23 cellular contexts compared by ENCODE assay signal in genomic region chr10:98039690-98040381, GRCh38. TPM values are rescaled to one million over a fixed set of nuclear protein-coding genes. Genes with fewer than 3 reads are reported as not detected.
"Had no signal": no experiment of that assay in that cellular context is flagged by ENCODE, and none has a peak within 500 bp of the region (broad histone marks: within the 10 kb centered on the region; RNA-seq: fewer than 3 reads in every experiment).

No MANE protein-coding gene starts in this region.

- H3K4me1 Mint-ChIP-seq: activated CD4-positive, alpha-beta T cell treated with anti-CD3 and anti-CD28 coated beads, Interleukin-2, amount 10 ng/mL, durations not matched to agents 7 days and 5 days; activated naive CD8-positive, alpha-beta T cell treated with anti-CD3 and anti-CD28 coated beads, Interleukin-2, amount 50 U/mL, for 24 hours; naive B cell; stimulated activated effector memory CD8-positive, alpha-beta T cell treated with anti-CD3 and anti-CD28 coated beads, Interleukin-12 subunit alpha, Interleukin-12 subunit beta, amount 100 ng/mL, for 72 hours; stimulated activated naive CD8-positive, alpha-beta T cell treated with anti-CD3 and anti-CD28 coated beads, Interleukin-15, amount 100 ng/mL, for 72 hours had no signal

- H3K4me3 Mint-ChIP-seq: activated CD4-positive, alpha-beta T cell treated with anti-CD3 and anti-CD28 coated beads, Interleukin-2, amount 10 ng/mL, durations not matched to agents 7 days and 5 days; activated CD8-positive, alpha-beta T cell treated with anti-CD3 and anti-CD28 coated beads, Interleukin-2, amount 10 ng/mL, durations not matched to agents 7 days and 5 days; activated naive CD8-positive, alpha-beta T cell treated with anti-CD3 and anti-CD28 coated beads, Interleukin-2, amount 50 U/mL, for 24 hours; activated T-helper 1 cell treated with anti-CD3 and anti-CD28 coated beads, Interleukin-12 subunit alpha, Interleukin-12 subunit beta, Interleukin-2, Interleukin-4 antibody, amounts not matched to agents 30 ng/mL and 10 ng/mL and 1 ng/mL, durations not matched to agents 14 hours and 24 hours and 36 hours; naive B cell; stimulated activated effector memory CD8-positive, alpha-beta T cell treated with anti-CD3 and anti-CD28 coated beads, Interleukin-12 subunit alpha, Interleukin-12 subunit beta, amount 100 ng/mL, for 72 hours; stimulated activated naive CD8-positive, alpha-beta T cell treated with anti-CD3 and anti-CD28 coated beads, Interleukin-15, amount 100 ng/mL, for 72 hours had no signal

- H3K27ac ChIP-seq: cardiac muscle cell, epithelial cell of prostate, lower lobe of right lung, parathyroid adenoma, tibial artery, WERI-Rb-1 had no signal

- DNase-seq: activated CD4-positive, alpha-beta T cell treated with anti-CD3 and anti-CD28 coated beads, Interleukin-2, amount 10 ng/mL, durations not matched to agents 7 days and 5 days; activated CD4-positive, CD25-positive, alpha-beta regulatory T cell treated with anti-CD3 and anti-CD28 coated beads, Interleukin-2, amount 50 U/mL, for 72 hours; activated CD8-positive, alpha-beta T cell treated with anti-CD3 and anti-CD28 coated beads, Interleukin-2, amount 10 ng/mL, durations not matched to agents 7 days and 5 days; activated gamma-delta T cell; activated naive CD4-positive, alpha-beta T cell treated with anti-CD3 and anti-CD28 coated beads, Interleukin-2, amount 50 U/mL, for 16 hours; activated naive CD8-positive, alpha-beta T cell treated with anti-CD3 and anti-CD28 coated beads, Interleukin-2, amount 50 U/mL, for 24 hours; hippocampal formation; lower lobe of right lung; naive B cell; nucleus accumbens; small intestine; stimulated activated CD4-positive, alpha-beta T cell treated with anti-CD3 and anti-CD28 coated beads, Interleukin-2, amount 100 ng/mL, for 24 hours; stimulated activated naive CD8-positive, alpha-beta T cell treated with anti-CD3 and anti-CD28 coated beads, Interleukin-15, amount 100 ng/mL, for 72 hours; tibial artery; WERI-Rb-1 had no signal

- H3K4me3 ChIP-seq: cardiac muscle cell, lower lobe of right lung, tibial artery had no signal

- ATAC-seq: activated CD8-positive, alpha-beta T cell treated with anti-CD3 and anti-CD28 coated beads, Interleukin-2, amount 10 ng/mL, durations not matched to agents 7 days and 5 days; activated naive CD8-positive, alpha-beta T cell treated with anti-CD3 and anti-CD28 coated beads, Interleukin-2, amount 50 U/mL, for 24 hours; sciatic nerve; stimulated activated effector memory CD8-positive, alpha-beta T cell treated with anti-CD3 and anti-CD28 coated beads, Interleukin-12 subunit alpha, Interleukin-12 subunit beta, amount 100 ng/mL, for 72 hours; stimulated activated naive CD8-positive, alpha-beta T cell treated with anti-CD3 and anti-CD28 coated beads, Interleukin-15, amount 100 ng/mL, for 72 hours had no signal

- H3K9me3 ChIP-seq: lower lobe of right lung, tibial artery had no signal

- H3K4me1 ChIP-seq: lower lobe of right lung, tibial artery had no signal

- H3K27ac Mint-ChIP-seq: activated CD4-positive, alpha-beta T cell treated with anti-CD3 and anti-CD28 coated beads, Interleukin-2, amount 10 ng/mL, durations not matched to agents 7 days and 5 days; activated CD8-positive, alpha-beta T cell treated with anti-CD3 and anti-CD28 coated beads, Interleukin-2, amount 10 ng/mL, durations not matched to agents 7 days and 5 days; activated naive CD8-positive, alpha-beta T cell treated with anti-CD3 and anti-CD28 coated beads, Interleukin-2, amount 50 U/mL, for 24 hours; activated T-helper 1 cell treated with anti-CD3 and anti-CD28 coated beads, Interleukin-12 subunit alpha, Interleukin-12 subunit beta, Interleukin-2, Interleukin-4 antibody, amounts not matched to agents 30 ng/mL and 10 ng/mL and 1 ng/mL, durations not matched to agents 14 hours and 24 hours and 36 hours; naive B cell; stimulated activated effector memory CD8-positive, alpha-beta T cell treated with anti-CD3 and anti-CD28 coated beads, Interleukin-12 subunit alpha, Interleukin-12 subunit beta, amount 100 ng/mL, for 72 hours; stimulated activated naive CD8-positive, alpha-beta T cell treated with anti-CD3 and anti-CD28 coated beads, Interleukin-15, amount 100 ng/mL, for 72 hours had no signal

- H3K36me3 Mint-ChIP-seq: naive B cell; stimulated activated effector memory CD8-positive, alpha-beta T cell treated with anti-CD3 and anti-CD28 coated beads, Interleukin-12 subunit alpha, Interleukin-12 subunit beta, amount 100 ng/mL, for 72 hours had no signal

- H3K9me3 Mint-ChIP-seq: activated CD4-positive, alpha-beta T cell treated with anti-CD3 and anti-CD28 coated beads, Interleukin-2, amount 10 ng/mL, durations not matched to agents 7 days and 5 days; activated naive CD8-positive, alpha-beta T cell treated with anti-CD3 and anti-CD28 coated beads, Interleukin-2, amount 50 U/mL, for 24 hours; activated T-helper 1 cell treated with anti-CD3 and anti-CD28 coated beads, Interleukin-12 subunit alpha, Interleukin-12 subunit beta, Interleukin-2, Interleukin-4 antibody, amounts not matched to agents 30 ng/mL and 10 ng/mL and 1 ng/mL, durations not matched to agents 14 hours and 24 hours and 36 hours; stimulated activated effector memory CD8-positive, alpha-beta T cell treated with anti-CD3 and anti-CD28 coated beads, Interleukin-12 subunit alpha, Interleukin-12 subunit beta, amount 100 ng/mL, for 72 hours; stimulated activated naive CD8-positive, alpha-beta T cell treated with anti-CD3 and anti-CD28 coated beads, Interleukin-15, amount 100 ng/mL, for 72 hours had no signal

- FAIRE-seq: small intestine, TTC549 had no signal

- H3K36me3 ChIP-seq: cardiac muscle cell, lower lobe of right lung, tibial artery, WERI-Rb-1 had no signal

RNA-seq across cellular contexts. Expression of gene CRTAC1, which starts 9.4 kb away (rescaled TPM):
- total RNA-seq: activated CD4-positive, alpha-beta T cell treated with anti-CD3 and anti-CD28 coated beads, Interleukin-2, amount 10 ng/mL, durations not matched to agents 7 days and 5 days; activated CD8-positive, alpha-beta T cell treated with anti-CD3 and anti-CD28 coated beads, Interleukin-2, amount 10 ng/mL, durations not matched to agents 7 days and 5 days; activated T-helper 1 cell treated with anti-CD3 and anti-CD28 coated beads, Interleukin-12 subunit alpha, Interleukin-12 subunit beta, Interleukin-2, Interleukin-4 antibody, amounts not matched to agents 30 ng/mL and 10 ng/mL and 1 ng/mL, durations not matched to agents 14 hours and 24 hours and 36 hours; fibroblast of villous mesenchyme had no signal
